Comparison of ENCODE assay signal across 30 cellular contexts in the genomic region with DNA sequence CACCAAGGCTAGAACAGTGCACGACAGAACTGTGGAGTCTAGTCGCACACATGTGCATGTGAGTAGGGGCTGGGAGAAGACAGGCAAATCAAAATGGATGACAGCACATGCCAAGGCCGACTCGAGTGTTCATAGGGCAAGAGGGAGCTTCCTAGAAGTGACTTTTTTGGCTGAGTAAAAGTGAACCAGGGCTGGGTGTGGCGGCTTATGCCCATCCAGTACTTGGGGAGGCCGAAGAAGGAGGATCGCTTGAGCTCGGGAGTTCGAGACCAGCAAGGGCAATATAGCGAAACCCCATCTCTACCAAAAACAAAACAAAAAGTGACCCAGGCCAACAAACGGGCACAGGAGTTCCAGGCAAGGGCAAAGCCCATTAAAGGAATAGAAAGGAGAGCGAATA.
A peak's percentile ranks its signal among the peaks of the same experiment; 100 is the strongest.
DNase-seq lines count a peak whose midpoint lies in the region; ATAC-seq and TF ChIP-seq lines count a peak whose summit lies in the region.
"Had no signal": no experiment of that assay in that cellular context is flagged by ENCODE, and none has a peak within 500 bp of the region (broad histone marks: within the 10 kb centered on the region; RNA-seq: fewer than 3 reads in every experiment).

No MANE protein-coding gene starts in this region.

- peak overlapping the region in 9 of 11 experiments; percentile 48 to 97 (median 82); a peak in 16 of 22 replicates for H3K4me2 ChIP-seq in BLaER1 treated with 17β-estradiol and CSF1 and Interleukin-3, amounts not matched to agents 10 nM and 100 nM
- H3K4me2 ChIP-seq in H9 (ENCODE audit: insufficient read depth, insufficient read length, low read length) (no peak overlapping the region), neural progenitor cell (no peak overlapping the region)

- H3K27ac Mint-ChIP-seq in H9, result peak overlapping the region in 2 of 3 experiments; percentile 86 to 89; a peak in 5 of 7 replicates
- H3K27ac Mint-ChIP-seq in neural progenitor cell, result no peak overlapping the region
- H3K27ac Mint-ChIP-seq: IgD-negative memory B cell; stimulated activated memory B cell treated with anti-CD40 and anti-IgM and Interleukin-4, amounts not matched to agents 10 μg/mL and 1 μg/mL and 100 μg/mL, for 72 hours had no signal

- ATAC-seq in GM18502 (IDR thresholded peaks at IDR 0.05; ENCODE audit: poor library complexity, unreplicated experiment) (no peak), sciatic nerve (no peak)
- ATAC-seq: naive thymus-derived CD4-positive, alpha-beta T cell; right lobe of liver; stimulated activated memory B cell treated with anti-CD40 and anti-IgM and Interleukin-4, amounts not matched to agents 10 μg/mL and 1 μg/mL and 100 μg/mL, for 72 hours had no signal

- H3K4me3 ChIP-seq in BLaER1 treated with 17β-estradiol and CSF1 and Interleukin-3, amounts not matched to agents 10 nM and 100 nM, result no peak overlapping the region
- no peak overlapping the region for H3K4me3 ChIP-seq in dorsolateral prefrontal cortex
- H3K4me3 ChIP-seq in neural progenitor cell, result no peak overlapping the region
- H3K4me3 ChIP-seq: adrenal gland, esophagus squamous epithelium, right lobe of liver, testis had no signal

- H3K56ac ChIP-seq in H9 (ENCODE audit: insufficient read length, low read depth, low read length), result no peak overlapping the region

- H2AK5ac ChIP-seq in H9 (ENCODE audit: insufficient read length, low read length), result no peak overlapping the region

- H3K9ac ChIP-seq in BLaER1 treated with 17β-estradiol and CSF1 and Interleukin-3, amounts not matched to agents 10 nM and 100 nM, result peak overlapping the region in 4 of 11 experiments; percentile 39 to 70 (median 66); a peak in 3 of 22 replicates
- H3K9ac ChIP-seq in H9 (ENCODE audit: extremely low read depth, insufficient read length, low read length) (no peak overlapping the region), neural progenitor cell (no peak overlapping the region)

- H2BK5ac ChIP-seq in H9 (ENCODE audit: insufficient read length, low read length), result no peak overlapping the region

- no peak overlapping the region for H2AFZ ChIP-seq in H9 (ENCODE audit: low read length)
- H2AFZ ChIP-seq in neural progenitor cell (replicated peaks), result no peak overlapping the region

- peaks cover 30 to 100% (median 99%) of the 10 kb centered on the region in 10 experiments for H3K4me1 ChIP-seq in BLaER1 treated with 17β-estradiol and CSF1 and Interleukin-3, amounts not matched to agents 10 nM and 100 nM
- H3K4me1 ChIP-seq in H9 (ENCODE audit: insufficient read depth, low read length) (no peaks in the 10 kb centered on the region; the same call in 1 of the 2 replicates), neural progenitor cell (peaks cover 17% of the 10 kb centered on the region)
- H3K4me1 ChIP-seq: adrenal gland had no signal

- no peak overlapping the region for H4K5ac ChIP-seq in H9 (ENCODE audit: insufficient read length, low read depth, low read length)

- H2BK15ac ChIP-seq in H9 (ENCODE audit: low read depth, low read length), result no peak overlapping the region

- H4K8ac ChIP-seq in H9 (replicated peaks; ENCODE audit: insufficient read length, low read depth, low read length), result no peak overlapping the region

- no peak overlapping the region for H2BK12ac ChIP-seq in H9 (ENCODE audit: insufficient read length, low read depth, low read length)

- H3K79me2 ChIP-seq in H9 (ENCODE audit: insufficient read depth, low read length), result no peaks in the 10 kb centered on the region; the same call in 1 of the 2 replicates
- H3K79me2 ChIP-seq in neural progenitor cell (ENCODE audit: low read depth), result peaks cover 97% of the 10 kb centered on the region

- intact Hi-C loops in dorsolateral prefrontal cortex (cut with DNase I), result no loop called here
- intact Hi-C loops in sciatic nerve (cut with DNase I), result no loop called here

- H3K27me3 ChIP-seq in BLaER1 treated with 17β-estradiol and CSF1 and Interleukin-3, amounts not matched to agents 10 nM and 100 nM, result peaks cover 0 to 6% (median 0%) of the 10 kb centered on the region in 11 experiments; a peak in 3 of 22 replicates
- H3K27me3 ChIP-seq in H9 (ENCODE audit: insufficient read depth, low read length) (no peaks in the 10 kb centered on the region), dorsolateral prefrontal cortex (no peaks in the 10 kb centered on the region), neural progenitor cell (no peaks in the 10 kb centered on the region)
- H3K27me3 ChIP-seq: adrenal gland, esophagus squamous epithelium, right lobe of liver, testis had no signal

- no peak overlapping the region for H2BK120ac ChIP-seq in H9 (ENCODE audit: low read depth, low read length, poor library complexity, severe bottlenecking)

- H3K14ac ChIP-seq in H9 (ENCODE audit: insufficient read depth, low read length), result no peak overlapping the region

- H4K91ac ChIP-seq in H9 (ENCODE audit: insufficient read length, low read depth, low read length), result no peak overlapping the region

- H3K27ac ChIP-seq in BLaER1 treated with 17β-estradiol and CSF1 and Interleukin-3, amounts not matched to agents 10 nM and 100 nM, result peak overlapping the region in 5 of 11 experiments; percentile 50 to 79 (median 71); a peak in 8 of 22 replicates
- H3K27ac ChIP-seq in H9 (ENCODE audit: insufficient read length, low read depth, low read length) (no peak overlapping the region), dorsolateral prefrontal cortex (peak overlapping the region in 43 of 59 donors; percentile 3 to 85 (median 71)), neural progenitor cell (peak overlapping the region; percentile 69)
- H3K27ac ChIP-seq: adrenal gland, esophagus squamous epithelium, right lobe of liver, testis had no signal

- H3K23ac ChIP-seq in H9 (ENCODE audit: insufficient read length, low read depth, low read length), result no peak overlapping the region

- no CpG with 5 or more reads among the region's 12 CpGs for WGBS in H9 (ENCODE audit: extremely low coverage, insufficient read length, low lambda C conversion rate)

- no peak overlapping the region for H2BK20ac ChIP-seq in H9 (ENCODE audit: low read depth, low read length, poor library complexity, severe bottlenecking)

- peaks cover 27% of the 10 kb centered on the region for H3F3A ChIP-seq in neural progenitor cell (ENCODE audit: low read depth)

- no peaks in the 10 kb centered on the region for H3K9me3 Mint-ChIP-seq in H9
- no peaks in the 10 kb centered on the region for H3K9me3 Mint-ChIP-seq in neural progenitor cell
- H3K9me3 Mint-ChIP-seq: IgD-negative memory B cell; naive thymus-derived CD4-positive, alpha-beta T cell; stimulated activated memory B cell treated with anti-CD40 and anti-IgM and Interleukin-4, amounts not matched to agents 10 μg/mL and 1 μg/mL and 100 μg/mL, for 72 hours had no signal

- peaks cover 0 to 79% (median 41%) of the 10 kb centered on the region in 11 experiments; a peak in 17 of 22 replicates for H4K20me1 ChIP-seq in BLaER1 treated with 17β-estradiol and CSF1 and Interleukin-3, amounts not matched to agents 10 nM and 100 nM
- no peaks in the 10 kb centered on the region for H4K20me1 ChIP-seq in H9 (ENCODE audit: control insufficient read depth, insufficient read depth, insufficient read length)
- H4K20me1 ChIP-seq in neural progenitor cell (ENCODE audit: low read depth), result peaks cover 98% of the 10 kb centered on the region

- DNase-seq in H9 (no peak), dorsolateral prefrontal cortex (peak in 2 of 10 donors; percentile 3 to 35), neural progenitor cell (ENCODE audit: low spot score) (no peak), sciatic nerve (ENCODE audit: low spot score) (no peak), SW480 (ENCODE audit: low spot score) (no peak), KG1 (lab: John Stamatoyannopoulos, UW) (no peak)
- DNase-seq: activated CD4-positive, alpha-beta T cell treated with anti-CD3 and anti-CD28 coated beads for 1 hour; activated CD8-positive, alpha-beta memory T cell treated with anti-CD3 and anti-CD28 coated beads for 24 hours; activated naive CD4-positive, alpha-beta T cell; adrenal gland; C1 segment of cervical spinal cord; DMS79; esophagus squamous epithelium; foreskin melanocyte; GDM1; HCEC 1CT; hippocampal formation; naive thymus-derived CD4-positive, alpha-beta T cell; NCI-H1105; NCI-H2029; NCI-H2227 treated with DMSO at 0.1 percent for 48 hours; NCI-H69; right lobe of liver; stimulated activated CD4-positive, alpha-beta T cell treated with anti-CD3 and anti-CD28 coated beads, Interleukin-4, amount 100 ng/mL, for 24 hours; T-helper 2 cell; testis had no signal

- H3K23me2 ChIP-seq in H9 (ENCODE audit: insufficient read length, low read depth, low read length, poor library complexity, severe bottlenecking), result no peaks in the 10 kb centered on the region

- peaks cover 36 to 38% of the 10 kb centered on the region in 2 experiments for H3K4me1 Mint-ChIP-seq in H9
- H3K4me1 Mint-ChIP-seq in neural progenitor cell, result peaks cover 26% of the 10 kb centered on the region

- H3K36me3 Mint-ChIP-seq in H9 (ENCODE audit: insufficient read depth in 1 of 3, low read depth in 3 of 3), result peaks cover 70 to 98% (median 85%) of the 10 kb centered on the region in 3 experiments
- H3K36me3 Mint-ChIP-seq in neural progenitor cell, result peaks cover 27% of the 10 kb centered on the region
- H3K36me3 Mint-ChIP-seq: IgD-negative memory B cell; stimulated activated memory B cell treated with anti-CD40 and anti-IgM and Interleukin-4, amounts not matched to agents 10 μg/mL and 1 μg/mL and 100 μg/mL, for 72 hours had no signal

- no peaks in the 10 kb centered on the region for H3K27me3 Mint-ChIP-seq in H9 (ENCODE audit: low read depth)
- no peaks in the 10 kb centered on the region for H3K27me3 Mint-ChIP-seq in neural progenitor cell (ENCODE audit: insufficient read depth, low read depth)
- H3K27me3 Mint-ChIP-seq: IgD-negative memory B cell; naive thymus-derived CD4-positive, alpha-beta T cell; stimulated activated memory B cell treated with anti-CD40 and anti-IgM and Interleukin-4, amounts not matched to agents 10 μg/mL and 1 μg/mL and 100 μg/mL, for 72 hours had no signal

- H3K4ac ChIP-seq in H9 (ENCODE audit: low read depth, low read length), result no peak overlapping the region

- peaks cover 9 to 86% (median 60%) of the 10 kb centered on the region in 11 experiments; a peak in 20 of 22 replicates for H3K36me3 ChIP-seq in BLaER1 treated with 17β-estradiol and CSF1 and Interleukin-3, amounts not matched to agents 10 nM and 100 nM
- H3K36me3 ChIP-seq in neural progenitor cell, result peaks cover 5% of the 10 kb centered on the region
- H3K36me3 ChIP-seq: adrenal gland had no signal

- H3K9me3 ChIP-seq in BLaER1 treated with 17β-estradiol and CSF1 and Interleukin-3, amounts not matched to agents 10 nM and 100 nM (replicated peaks in 1 of 11), result no peaks in the 10 kb centered on the region
- no peaks in the 10 kb centered on the region for H3K9me3 ChIP-seq in H9 (ENCODE audit: control insufficient read depth, low read depth, low read length)
- no peaks in the 10 kb centered on the region for H3K9me3 ChIP-seq in neural progenitor cell (ENCODE audit: low read depth)
- H3K9me3 ChIP-seq: adrenal gland, esophagus squamous epithelium, right lobe of liver, testis had no signal

- no peak for TF ChIP-seq CTCF in H9 (conservative IDR thresholded peaks at IDR 0.05)
- no peak for TF ChIP-seq CTCF in dorsolateral prefrontal cortex (IDR thresholded peaks at IDR 0.05 in 54 of 56, conservative IDR thresholded peaks at IDR 0.05 in 2 of 56; ENCODE audit: low read depth in 1 of 56, partially characterized antibody in 56 of 56)
- TF ChIP-seq CTCF in neural progenitor cell (IDR thresholded peaks at IDR 0.05), result no peak

- no peaks in the 10 kb centered on the region for H3K79me1 ChIP-seq in H9 (ENCODE audit: insufficient read depth, low read depth, low read length, poor library complexity, severe bottlenecking)

- H3K4me3 Mint-ChIP-seq in H9, result no peak overlapping the region
- H3K4me3 Mint-ChIP-seq in neural progenitor cell, result no peak overlapping the region
- H3K4me3 Mint-ChIP-seq: IgD-negative memory B cell; naive thymus-derived CD4-positive, alpha-beta T cell; stimulated activated memory B cell treated with anti-CD40 and anti-IgM and Interleukin-4, amounts not matched to agents 10 μg/mL and 1 μg/mL and 100 μg/mL, for 72 hours had no signal

- no peak overlapping the region for H3T11ph ChIP-seq in H9 (ENCODE audit: low read length)

- H3K18ac ChIP-seq in H9 (ENCODE audit: insufficient read length, low read depth, low read length), result no peak overlapping the region

Comparison
In these comparisons a context has a peak if more than half of its experiments do, and no peak if none do; other contexts are left out.
1. H3K4me2 ChIP-seq: peak in BLaER1 treated with 17β-estradiol and CSF1 and Interleukin-3, amounts not matched to agents 10 nM and 100 nM (9 of 11); none in H9 (single experiment) and neural progenitor cell (single experiment).